Comparison of ENCODE assay signal across 1 cellular context in the genomic region with DNA sequence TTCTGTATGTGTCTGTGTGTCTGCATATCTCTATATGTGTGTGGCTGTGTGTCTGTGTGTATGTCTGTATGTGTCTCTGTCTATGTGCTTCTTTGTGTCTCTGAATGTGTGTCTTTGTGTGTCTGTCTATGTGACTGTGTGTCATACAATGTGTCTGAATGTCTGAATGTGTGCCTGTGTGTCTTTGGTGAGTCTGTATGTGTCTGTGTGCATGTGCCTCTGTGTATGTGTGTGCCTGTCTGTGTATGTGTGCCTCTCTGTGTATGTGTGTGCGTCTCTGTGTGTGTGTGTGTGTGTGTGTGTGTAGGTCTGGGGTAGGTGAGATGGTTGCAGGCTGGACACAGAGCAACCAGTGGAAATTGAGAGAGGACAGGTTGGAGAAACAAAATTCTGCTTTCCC.
A peak's percentile ranks its signal among the peaks of the same experiment; 100 is the strongest.
TF ChIP-seq lines count a peak whose summit lies in the region.

No MANE protein-coding gene starts in this region.

TF ChIP-seq in HEK293, 187 proteins besides CTCF, POLR2A, EP300 and RAD21 (continued from another document):
- TF ChIP-seq, protein P1, sequence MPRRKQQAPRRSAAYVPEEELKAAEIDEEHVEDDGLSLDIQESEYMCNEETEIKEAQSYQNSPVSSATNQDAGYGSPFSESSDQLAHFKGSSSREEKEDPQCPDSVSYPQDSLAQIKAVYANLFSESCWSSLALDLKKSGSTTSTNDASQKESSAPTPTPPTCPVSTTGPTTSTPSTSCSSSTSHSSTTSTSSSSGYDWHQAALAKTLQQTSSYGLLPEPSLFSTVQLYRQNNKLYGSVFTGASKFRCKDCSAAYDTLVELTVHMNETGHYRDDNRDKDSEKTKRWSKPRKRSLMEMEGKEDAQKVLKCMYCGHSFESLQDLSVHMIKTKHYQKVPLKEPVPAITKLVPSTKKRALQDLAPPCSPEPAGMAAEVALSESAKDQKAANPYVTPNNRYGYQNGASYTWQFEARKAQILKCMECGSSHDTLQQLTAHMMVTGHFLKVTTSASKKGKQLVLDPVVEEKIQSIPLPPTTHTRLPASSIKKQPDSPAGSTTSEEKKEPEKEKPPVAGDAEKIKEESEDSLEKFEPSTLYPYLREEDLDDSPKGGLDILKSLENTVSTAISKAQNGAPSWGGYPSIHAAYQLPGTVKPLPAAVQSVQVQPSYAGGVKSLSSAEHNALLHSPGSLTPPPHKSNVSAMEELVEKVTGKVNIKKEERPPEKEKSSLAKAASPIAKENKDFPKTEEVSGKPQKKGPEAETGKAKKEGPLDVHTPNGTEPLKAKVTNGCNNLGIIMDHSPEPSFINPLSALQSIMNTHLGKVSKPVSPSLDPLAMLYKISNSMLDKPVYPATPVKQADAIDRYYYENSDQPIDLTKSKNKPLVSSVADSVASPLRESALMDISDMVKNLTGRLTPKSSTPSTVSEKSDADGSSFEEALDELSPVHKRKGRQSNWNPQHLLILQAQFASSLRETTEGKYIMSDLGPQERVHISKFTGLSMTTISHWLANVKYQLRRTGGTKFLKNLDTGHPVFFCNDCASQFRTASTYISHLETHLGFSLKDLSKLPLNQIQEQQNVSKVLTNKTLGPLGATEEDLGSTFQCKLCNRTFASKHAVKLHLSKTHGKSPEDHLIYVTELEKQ (tag by site-specific recombination; IDR thresholded peaks at IDR 0.05; ENCODE audit: borderline replicate concordance) = no peak
- TF ChIP-seq ZNF621 (tag by site-specific recombination; IDR thresholded peaks at IDR 0.05) = peak; percentile 54; the same call in 1 of the 2 replicates
- peak; percentile 49; the same call in 1 of the 2 replicates for TF ChIP-seq ZNF266 (tag by site-specific recombination; IDR thresholded peaks at IDR 0.05; ENCODE audit: low read depth)
- 0 out of 2 replicates have a peak, but pooled peaks have one; percentile 43 for TF ChIP-seq YY2 (tag by site-specific recombination; IDR thresholded peaks at IDR 0.05)
- TF ChIP-seq, protein P2, sequence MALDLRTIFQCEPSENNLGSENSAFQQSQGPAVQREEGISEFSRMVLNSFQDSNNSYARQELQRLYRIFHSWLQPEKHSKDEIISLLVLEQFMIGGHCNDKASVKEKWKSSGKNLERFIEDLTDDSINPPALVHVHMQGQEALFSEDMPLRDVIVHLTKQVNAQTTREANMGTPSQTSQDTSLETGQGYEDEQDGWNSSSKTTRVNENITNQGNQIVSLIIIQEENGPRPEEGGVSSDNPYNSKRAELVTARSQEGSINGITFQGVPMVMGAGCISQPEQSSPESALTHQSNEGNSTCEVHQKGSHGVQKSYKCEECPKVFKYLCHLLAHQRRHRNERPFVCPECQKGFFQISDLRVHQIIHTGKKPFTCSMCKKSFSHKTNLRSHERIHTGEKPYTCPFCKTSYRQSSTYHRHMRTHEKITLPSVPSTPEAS (tag by site-specific recombination; IDR thresholded peaks at IDR 0.05) = peak; percentile 96
